8 cellular contexts compared by ENCODE assay signal in genomic region chr2:171523969-171524401, GRCh38. TPM values are rescaled to one million over a fixed set of nuclear protein-coding genes. Genes with fewer than 3 reads are reported as not detected.
A peak's percentile ranks its signal among the peaks of the same experiment; 100 is the strongest.
DNase-seq lines count a peak whose midpoint lies in the region; FAIRE-seq and TF ChIP-seq lines count a peak whose summit lies in the region.

No MANE protein-coding gene starts in this region.

- 0 out of 2 replicates have a peak, but pooled peaks cover 3% of the 10 kb centered on the region for H3K4me1 ChIP-seq in SJCRH30
- H3K4me1 ChIP-seq in prostate gland (replicated peaks) = no peaks in the 10 kb centered on the region

- peak overlapping the region; percentile 75 for H3K4me3 ChIP-seq in GM08714 (ENCODE audit: low read length)
- H3K4me3 ChIP-seq in SJCRH30 = peak overlapping the region; percentile 89
- peak overlapping the region; percentile 89 for H3K4me3 ChIP-seq in fibroblast of villous mesenchyme (ENCODE audit: low read depth, low read length)
- peak overlapping the region; percentile 59 to 78 for H3K4me3 ChIP-seq in prostate gland

- H3K36me3 ChIP-seq in SJCRH30 = peaks cover 13% of the 10 kb centered on the region
- H3K36me3 ChIP-seq in prostate gland = no peaks in the 10 kb centered on the region

- peak overlapping the region; percentile 91; the same call in 1 of the 2 replicates for H3K27ac ChIP-seq in SJCRH30
- H3K27ac ChIP-seq in prostate gland = peak overlapping the region; percentile 91 to 93

- H3K9me3 ChIP-seq in SJCRH30 (replicated peaks) = no peaks in the 10 kb centered on the region
- H3K9me3 ChIP-seq in prostate gland = no peaks in the 10 kb centered on the region

- TF ChIP-seq POLR2A in prostate gland (IDR thresholded peaks at IDR 0.05) = no peak

- DNase-seq in SJCRH30 = peak in 1 of 2 experiments; percentile 13
- DNase-seq in fibroblast of villous mesenchyme (ENCODE audit: low read depth) = peak; percentile 25
- DNase-seq in prostate gland (ENCODE audit: low spot score) = peak; percentile 44
- DNase-seq in GF-D8 (lab: John Stamatoyannopoulos, UW) = no peak
- DNase-seq in NCI-H510A treated with DMSO at 0.1 percent for 48 hours (lab: John Stamatoyannopoulos, UW) = no peak
- DNase-seq in NCI-H1105 treated with DMSO at 0.1 percent for 48 hours (lab: John Stamatoyannopoulos, UW) = no peak
- no peak for DNase-seq in urothelium cell line (ENCODE audit: low spot score)

- TF ChIP-seq CTCF in fibroblast of villous mesenchyme (IDR thresholded peaks at IDR 0.05; ENCODE audit: insufficient read depth, low read depth, low read length) (no peak), prostate gland (IDR thresholded peaks at IDR 0.05) (no peak)

- H3K27me3 ChIP-seq in SJCRH30 = no peaks in the 10 kb centered on the region
- no peaks in the 10 kb centered on the region for H3K27me3 ChIP-seq in prostate gland (replicated peaks; ENCODE audit: insufficient read depth)

- no peak for FAIRE-seq in urothelium cell line (lab: Jason Lieb, UNC)

- 6% methylated on average over 6 of the region's 7 CpGs for WGBS in prostate gland

- intact Hi-C loops in prostate gland (cut with DNase I) = loop anchor here (2.0 kb wide), 1 partner anchor 89 kb away; the partner anchor contains the start of gene DCAF17

RNA-seq across cellular contexts. Expression of gene CYBRD1, which starts 1.7 kb away (rescaled TPM):
- 67.0 and 71.2 TPM in 2 replicates for total RNA-seq in SJCRH30 (2014; rRNA removed; shearing (Covaris generic))
- total RNA-seq in fibroblast of villous mesenchyme (113 and 189 TPM in 2 replicates), prostate gland (100 to 1,000 TPM in 1 of 2 donors, 10 to 100 TPM in 1; 67.9 to 130 TPM)

Comparison
In these comparisons a context has a peak if more than half of its experiments do, and no peak if none do; other contexts are left out.
1. DNase-seq: peak in fibroblast of villous mesenchyme (single experiment) and prostate gland (single experiment); none in GF-D8 (single experiment), NCI-H510A treated with DMSO at 0.1 percent for 48 hours (single experiment), NCI-H1105 treated with DMSO at 0.1 percent for 48 hours (single experiment) and urothelium cell line (single experiment).
2. Peak in every context shown above with its lines, with median percentiles within 50 percentile points of each other: H3K4me3 ChIP-seq.